Comparison of ENCODE assay signal across 8 cellular contexts in the genomic region with DNA sequence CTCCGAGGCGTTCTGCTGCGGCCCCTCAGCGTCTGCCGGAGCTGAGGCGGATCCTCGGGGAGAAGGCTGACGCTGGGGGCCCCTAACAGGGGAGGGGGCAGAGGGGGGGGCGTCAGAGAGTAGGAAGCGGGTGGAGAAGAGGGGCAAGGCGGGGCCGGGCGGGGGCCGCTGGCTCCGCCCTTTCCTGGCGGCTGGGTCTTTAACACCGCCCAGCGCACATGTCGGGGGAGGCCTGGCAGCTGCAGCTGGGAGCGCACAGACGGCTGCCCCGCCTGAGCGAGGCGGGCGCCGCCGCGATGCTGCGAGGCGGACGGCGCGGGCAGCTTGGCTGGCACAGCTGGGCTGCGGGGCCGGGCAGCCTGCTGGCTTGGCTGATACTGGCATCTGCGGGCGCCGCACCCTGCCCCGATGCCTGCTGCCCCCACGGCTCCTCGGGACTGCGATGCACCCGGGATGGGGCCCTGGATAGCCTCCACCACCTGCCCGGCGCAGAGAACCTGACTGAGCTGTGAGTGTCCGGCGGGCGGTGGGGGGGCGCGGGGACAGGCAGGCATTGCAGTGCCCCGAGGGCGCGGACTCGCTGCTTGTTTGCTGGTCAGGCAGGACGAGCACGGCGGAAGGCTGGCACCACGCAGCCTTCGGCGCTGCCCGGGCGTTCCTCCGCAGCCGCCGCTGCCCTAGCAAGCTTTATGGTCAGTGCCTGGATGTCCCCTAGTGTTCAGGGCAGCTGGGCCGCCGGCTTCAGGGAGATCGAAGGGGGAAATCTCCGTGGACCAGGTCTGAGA.
DNase-seq lines count a peak whose midpoint lies in the region; ATAC-seq lines count a peak whose summit lies in the region.

A gene (plus strand): TSS at position 227 of the 785 bp plus-strand sequence. CDS start 70 bp downstream, at position 297.

- in situ Hi-C loops in T47D (cut with HindIII; ENCODE audit: low pct_unique_long_range_greater_than_20kb, low sequenced_read_pairs), result no loop called here

- no peak for ATAC-seq in HG02588 (IDR thresholded peaks at IDR 0.05; ENCODE audit: unreplicated experiment)

- DNase-seq in ELR (ENCODE audit: low read depth), result peak; percentile 61
- peak; percentile 60 for DNase-seq in NCI-H1092 treated with DMSO at 0.1 percent for 48 hours (lab: John Stamatoyannopoulos, UW)
- peak; percentile 80 for DNase-seq in UCSD-AML1 (lab: John Stamatoyannopoulos, UW; ENCODE audit: unreplicated experiment)
- DNase-seq in T47D (ENCODE audit: low read depth in 1 of 2, low spot score in 1 of 2), result peak; percentile 41 to 51
- DNase-seq in left kidney (ENCODE audit: low read depth, low spot score), result peak; percentile 84
- DNase-seq in stimulated activated CD8-positive, alpha-beta memory T cell treated with anti-CD3 and anti-CD28 coated beads, Interleukin-2, amount 100 ng/mL, for 48 hours (ENCODE audit: low read depth in 2 of 2), result peak; percentile 30 to 34
- no peak for DNase-seq in cerebellar nuclear complex (lab: John Stamatoyannopoulos, UW)

Comparison
In these comparisons a context has a peak if more than half of its experiments do, and no peak if none do; other contexts are left out.
1. DNase-seq: peak in ELR (single experiment), NCI-H1092 treated with DMSO at 0.1 percent for 48 hours (single experiment), UCSD-AML1 (single experiment), T47D (2 of 2), left kidney (single experiment) and stimulated activated CD8-positive, alpha-beta memory T cell treated with anti-CD3 and anti-CD28 coated beads, Interleukin-2, amount 100 ng/mL, for 48 hours (2 of 2); none in cerebellar nuclear complex (0 of 2).